In the genomic region with DNA sequence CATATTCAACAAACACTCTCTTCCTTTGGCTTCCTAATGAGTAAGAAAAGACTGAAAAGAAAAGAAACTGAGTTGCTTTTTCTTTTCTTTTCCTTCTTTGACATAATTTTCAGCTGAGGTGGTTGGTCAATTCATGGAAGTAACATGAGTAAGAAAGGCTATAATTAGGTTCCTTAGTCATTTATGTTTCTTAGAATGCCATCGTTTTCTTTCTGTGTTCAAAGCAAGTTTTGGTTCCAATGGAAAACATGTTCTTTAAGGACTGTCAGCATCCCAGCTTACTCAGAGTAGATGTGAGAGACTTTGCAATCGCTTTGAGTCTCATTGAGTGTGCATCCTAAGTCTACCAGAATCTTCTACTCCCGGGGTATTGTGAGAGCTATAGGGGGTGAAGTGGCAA, we compare ENCODE assay signal across 17 cellular contexts.
"Had no signal": no experiment of that assay in that cellular context is flagged by ENCODE, and none has a peak within 500 bp of the region (broad histone marks: within the 10 kb centered on the region; RNA-seq: fewer than 3 reads in every experiment).

No MANE protein-coding gene starts in this region.

- H3K27me3 ChIP-seq: right atrium auricular region, transverse colon, uterus had no signal

- H3K27ac ChIP-seq: epithelial cell of prostate, left ventricle myocardium inferior, prostate gland, right atrium auricular region, skin epidermis, transverse colon, uterus had no signal

- DNase-seq: activated CD4-positive, alpha-beta T cell treated with anti-CD3 and anti-CD28 coated beads, Interleukin-2, amount 10 ng/mL, durations not matched to agents 7 days and 5 days; activated CD8-positive, alpha-beta T cell treated with anti-CD3 and anti-CD28 coated beads, Interleukin-2, amount 10 ng/mL, durations not matched to agents 7 days and 5 days; activated naive CD4-positive, alpha-beta T cell treated with anti-CD3 and anti-CD28 coated beads for 36 hours; activated naive CD8-positive, alpha-beta T cell treated with anti-CD3 and anti-CD28 coated beads, Interleukin-2, amount 50 U/mL, for 24 hours; activated T-cell treated with anti-CD3 and anti-CD28 coated beads, Interleukin-2, amount 50 U/mL, for 24 hours; anterior cingulate cortex; kidney glomerular epithelial cell; left ventricle myocardium inferior; stimulated activated naive CD8-positive, alpha-beta T cell treated with anti-CD3 and anti-CD28 coated beads, Interleukin-15, Interleukin-2, amounts not matched to agents 100 U/mL and 50 U/mL, for 24 hours; T1000; transverse colon; uterus had no signal

- H3K4me3 ChIP-seq: left ventricle myocardium inferior, prostate gland, right atrium auricular region, skin epidermis, transverse colon, uterus had no signal

- H3K9me3 ChIP-seq: left ventricle myocardium inferior, prostate gland, right atrium auricular region, transverse colon, uterus had no signal

- ATAC-seq: activated CD4-positive, CD25-positive, alpha-beta regulatory T cell treated with anti-CD3 and anti-CD28 coated beads, Interleukin-2, amount 50 U/mL, for 24 hours; activated CD8-positive, alpha-beta T cell treated with anti-CD3 and anti-CD28 coated beads, Interleukin-2, amount 10 ng/mL, durations not matched to agents 7 days and 5 days; activated naive CD8-positive, alpha-beta T cell treated with anti-CD3 and anti-CD28 coated beads, Interleukin-2, amount 50 U/mL, for 24 hours; stimulated activated naive CD8-positive, alpha-beta T cell treated with anti-CD3 and anti-CD28 coated beads, Interleukin-15, Interleukin-2, amounts not matched to agents 100 U/mL and 50 U/mL, for 24 hours had no signal

- H3K4me1 ChIP-seq: left ventricle myocardium inferior, prostate gland, right atrium auricular region, uterus had no signal

- H3K36me3 ChIP-seq: left ventricle myocardium inferior, prostate gland, right atrium auricular region, transverse colon, uterus had no signal
